ENCODE assay signal across 1 cellular context in the genomic region with DNA sequence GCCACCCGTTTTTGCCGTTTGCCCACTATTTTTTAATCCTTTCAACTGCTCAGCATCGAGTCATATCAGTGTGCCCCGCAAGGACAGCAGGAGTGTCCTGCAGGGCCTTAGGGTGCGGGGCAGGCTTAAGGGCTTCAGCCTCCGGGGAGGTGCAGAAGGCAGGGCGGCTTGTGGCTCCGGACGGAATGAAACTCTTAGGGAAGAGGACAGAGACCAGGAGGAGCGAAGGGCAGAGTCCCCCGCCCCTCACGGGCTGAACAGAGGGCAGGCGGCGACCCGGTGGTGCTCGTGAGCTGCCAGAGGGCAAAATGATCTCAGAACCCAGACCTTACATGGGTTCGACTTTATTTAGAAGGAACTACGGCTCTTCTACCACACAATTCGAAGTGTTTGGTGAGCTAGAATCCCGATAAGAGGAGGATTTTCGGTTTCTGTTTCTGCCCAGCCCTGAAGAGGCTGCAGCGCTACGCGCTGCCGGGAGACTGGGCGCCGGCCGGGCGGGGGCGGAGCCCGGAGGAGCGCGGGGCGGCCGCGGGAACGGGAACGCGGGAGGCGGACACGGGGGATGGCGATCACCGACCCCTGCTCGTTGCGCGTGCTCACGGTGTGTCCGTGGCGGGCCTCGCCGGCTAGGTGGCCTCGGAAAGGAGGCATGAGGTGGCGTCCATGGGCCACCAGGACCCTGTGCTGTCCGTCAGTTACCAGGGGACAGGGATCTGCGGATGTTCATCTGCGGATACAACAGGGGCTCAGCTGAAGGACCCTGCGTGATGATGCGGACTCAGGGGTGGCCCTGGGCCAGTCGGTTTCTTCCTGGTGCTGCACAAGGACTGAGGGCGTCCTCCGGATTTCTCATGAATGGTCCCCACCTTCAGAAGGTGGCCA.
TF ChIP-seq lines count a peak whose summit lies in the region.

No MANE protein-coding gene starts in this region.

TF ChIP-seq in HepG2, 621 proteins besides CTCF, POLR2A, EP300 and RAD21 (continued from another document and continues in another):
- TF ChIP-seq, protein P1, sequence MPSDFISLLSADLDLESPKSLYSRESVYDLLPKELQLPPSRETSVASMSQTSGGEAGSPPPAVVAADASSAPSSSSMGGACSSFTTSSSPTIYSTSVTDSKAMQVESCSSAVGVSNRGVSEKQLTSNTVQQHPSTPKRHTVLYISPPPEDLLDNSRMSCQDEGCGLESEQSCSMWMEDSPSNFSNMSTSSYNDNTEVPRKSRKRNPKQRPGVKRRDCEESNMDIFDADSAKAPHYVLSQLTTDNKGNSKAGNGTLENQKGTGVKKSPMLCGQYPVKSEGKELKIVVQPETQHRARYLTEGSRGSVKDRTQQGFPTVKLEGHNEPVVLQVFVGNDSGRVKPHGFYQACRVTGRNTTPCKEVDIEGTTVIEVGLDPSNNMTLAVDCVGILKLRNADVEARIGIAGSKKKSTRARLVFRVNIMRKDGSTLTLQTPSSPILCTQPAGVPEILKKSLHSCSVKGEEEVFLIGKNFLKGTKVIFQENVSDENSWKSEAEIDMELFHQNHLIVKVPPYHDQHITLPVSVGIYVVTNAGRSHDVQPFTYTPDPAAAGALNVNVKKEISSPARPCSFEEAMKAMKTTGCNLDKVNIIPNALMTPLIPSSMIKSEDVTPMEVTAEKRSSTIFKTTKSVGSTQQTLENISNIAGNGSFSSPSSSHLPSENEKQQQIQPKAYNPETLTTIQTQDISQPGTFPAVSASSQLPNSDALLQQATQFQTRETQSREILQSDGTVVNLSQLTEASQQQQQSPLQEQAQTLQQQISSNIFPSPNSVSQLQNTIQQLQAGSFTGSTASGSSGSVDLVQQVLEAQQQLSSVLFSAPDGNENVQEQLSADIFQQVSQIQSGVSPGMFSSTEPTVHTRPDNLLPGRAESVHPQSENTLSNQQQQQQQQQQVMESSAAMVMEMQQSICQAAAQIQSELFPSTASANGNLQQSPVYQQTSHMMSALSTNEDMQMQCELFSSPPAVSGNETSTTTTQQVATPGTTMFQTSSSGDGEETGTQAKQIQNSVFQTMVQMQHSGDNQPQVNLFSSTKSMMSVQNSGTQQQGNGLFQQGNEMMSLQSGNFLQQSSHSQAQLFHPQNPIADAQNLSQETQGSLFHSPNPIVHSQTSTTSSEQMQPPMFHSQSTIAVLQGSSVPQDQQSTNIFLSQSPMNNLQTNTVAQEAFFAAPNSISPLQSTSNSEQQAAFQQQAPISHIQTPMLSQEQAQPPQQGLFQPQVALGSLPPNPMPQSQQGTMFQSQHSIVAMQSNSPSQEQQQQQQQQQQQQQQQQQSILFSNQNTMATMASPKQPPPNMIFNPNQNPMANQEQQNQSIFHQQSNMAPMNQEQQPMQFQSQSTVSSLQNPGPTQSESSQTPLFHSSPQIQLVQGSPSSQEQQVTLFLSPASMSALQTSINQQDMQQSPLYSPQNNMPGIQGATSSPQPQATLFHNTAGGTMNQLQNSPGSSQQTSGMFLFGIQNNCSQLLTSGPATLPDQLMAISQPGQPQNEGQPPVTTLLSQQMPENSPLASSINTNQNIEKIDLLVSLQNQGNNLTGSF (CRISPR knock-in tag; IDR thresholded peaks at IDR 0.05), result peak; percentile 41; the same call in 1 of the 2 replicates
- TF ChIP-seq CSRNP1 (CRISPR knock-in tag; IDR thresholded peaks at IDR 0.05) (no peak), NR2C2 (CRISPR knock-in tag; IDR thresholded peaks at IDR 0.05; ENCODE audit: borderline replicate concordance) (peak; percentile 63), ZBTB8A (CRISPR knock-in tag; IDR thresholded peaks at IDR 0.05; ENCODE audit: borderline replicate concordance, low read depth) (no peak), GLI4 (CRISPR knock-in tag; IDR thresholded peaks at IDR 0.05; ENCODE audit: borderline replicate concordance) (no peak), ATF1 (CRISPR knock-in tag; IDR thresholded peaks at IDR 0.05) (no peak), HIVEP1 (CRISPR knock-in tag; IDR thresholded peaks at IDR 0.05) (0 out of 2 replicates have a peak, but pooled peaks have one; percentile 49), ZNF205 (CRISPR knock-in tag; IDR thresholded peaks at IDR 0.05) (0 out of 2 replicates have a peak, but pooled peaks have one; percentile 18), RBM22 (optimal IDR thresholded peaks at IDR 0.05; ENCODE audit: low read length) (no peak), ZNF580 (CRISPR knock-in tag; IDR thresholded peaks at IDR 0.05; ENCODE audit: borderline replicate concordance, low read depth) (no peak; the same call in 1 of the 2 replicates), HDAC2 (CRISPR knock-in tag; IDR thresholded peaks at IDR 0.05) (0 out of 2 replicates have a peak, but pooled peaks have one; percentile 44), ZNF674 (CRISPR knock-in tag; IDR thresholded peaks at IDR 0.05; ENCODE audit: low read depth) (no peak), NFYC (CRISPR knock-in tag; IDR thresholded peaks at IDR 0.05) (0 out of 2 replicates have a peak, but pooled peaks have one; percentile 10), ZNF274 (CRISPR knock-in tag; IDR thresholded peaks at IDR 0.05) (peak; percentile 40), MTA1 (CRISPR knock-in tag; IDR thresholded peaks at IDR 0.05; ENCODE audit: borderline replicate concordance) (peak; percentile 62; the same call in 1 of the 2 replicates), NPAS2 (CRISPR knock-in tag; IDR thresholded peaks at IDR 0.05; ENCODE audit: borderline replicate concordance) (no peak), ZNF362 (CRISPR knock-in tag; IDR thresholded peaks at IDR 0.05; ENCODE audit: borderline replicate concordance) (no peak), ZNF24 (IDR thresholded peaks at IDR 0.05) (no peak), LCORL (IDR thresholded peaks at IDR 0.05) (no peak), LCORL (CRISPR knock-in tag; IDR thresholded peaks at IDR 0.05) (peak; percentile 45), ZNF276 (CRISPR knock-in tag; IDR thresholded peaks at IDR 0.05; ENCODE audit: low read depth) (0 out of 2 replicates have a peak, but pooled peaks have one; percentile 69), MBNL3 (CRISPR knock-in tag; conservative IDR thresholded peaks at IDR 0.05) (no peak), ZNF101 (CRISPR knock-in tag; IDR thresholded peaks at IDR 0.05; ENCODE audit: borderline replicate concordance, low read depth) (no peak), KLF6 (CRISPR knock-in tag; IDR thresholded peaks at IDR 0.05) (peak; percentile 72), RBAK (CRISPR knock-in tag; IDR thresholded peaks at IDR 0.05) (no peak), NFIC (IDR thresholded peaks at IDR 0.05; ENCODE audit: low read length) (no peak), SALL2 (CRISPR knock-in tag; IDR thresholded peaks at IDR 0.05) (no peak), ZNF530 (CRISPR knock-in tag; IDR thresholded peaks at IDR 0.05; ENCODE audit: low read depth) (0 out of 2 replicates have a peak, but pooled peaks have one; percentile 71), ZNF879 (CRISPR knock-in tag; IDR thresholded peaks at IDR 0.05) (0 out of 2 replicates have a peak, but pooled peaks have one; percentile 87), ZNF234 (CRISPR knock-in tag; conservative IDR thresholded peaks at IDR 0.05) (no peak), CBX1 (IDR thresholded peaks at IDR 0.05; ENCODE audit: low read depth) (no peak), NR2F2 (IDR thresholded peaks at IDR 0.05; ENCODE audit: borderline replicate concordance, low read depth) (no peak), KDM5B (CRISPR knock-in tag; IDR thresholded peaks at IDR 0.05; ENCODE audit: borderline replicate concordance) (peak; percentile 95), ARNT (IDR thresholded peaks at IDR 0.05) (no peak), STAT5B (CRISPR knock-in tag; IDR thresholded peaks at IDR 0.05) (no peak), HHEX (CRISPR knock-in tag; IDR thresholded peaks at IDR 0.05) (no peak), NONO (IDR thresholded peaks at IDR 0.05) (no peak), NONO (CRISPR knock-in tag; conservative IDR thresholded peaks at IDR 0.05) (peak; percentile 39; the same call in 1 of the 2 replicates), REPIN1 (CRISPR knock-in tag; IDR thresholded peaks at IDR 0.05; ENCODE audit: borderline replicate concordance, low read depth) (no peak), ZNF782 (CRISPR knock-in tag; IDR thresholded peaks at IDR 0.05; ENCODE audit: borderline replicate concordance) (peak; percentile 97), ZNF576 (CRISPR knock-in tag; IDR thresholded peaks at IDR 0.05) (0 out of 2 replicates have a peak, but pooled peaks have one; percentile 63), ZFP37 (CRISPR knock-in tag; IDR thresholded peaks at IDR 0.05; ENCODE audit: borderline replicate concordance) (peak; percentile 43; the same call in 1 of the 2 replicates)
- TF ChIP-seq, protein P2, sequence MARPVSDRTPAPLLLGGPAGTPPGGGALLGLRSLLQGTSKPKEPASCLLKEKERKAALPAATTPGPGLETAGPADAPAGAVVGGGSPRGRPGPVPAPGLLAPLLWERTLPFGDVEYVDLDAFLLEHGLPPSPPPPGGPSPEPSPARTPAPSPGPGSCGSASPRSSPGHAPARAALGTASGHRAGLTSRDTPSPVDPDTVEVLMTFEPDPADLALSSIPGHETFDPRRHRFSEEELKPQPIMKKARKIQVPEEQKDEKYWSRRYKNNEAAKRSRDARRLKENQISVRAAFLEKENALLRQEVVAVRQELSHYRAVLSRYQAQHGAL (CRISPR knock-in tag; IDR thresholded peaks at IDR 0.05; ENCODE audit: not compliant biosample characterization), result no peak
- TF ChIP-seq, protein P3, sequence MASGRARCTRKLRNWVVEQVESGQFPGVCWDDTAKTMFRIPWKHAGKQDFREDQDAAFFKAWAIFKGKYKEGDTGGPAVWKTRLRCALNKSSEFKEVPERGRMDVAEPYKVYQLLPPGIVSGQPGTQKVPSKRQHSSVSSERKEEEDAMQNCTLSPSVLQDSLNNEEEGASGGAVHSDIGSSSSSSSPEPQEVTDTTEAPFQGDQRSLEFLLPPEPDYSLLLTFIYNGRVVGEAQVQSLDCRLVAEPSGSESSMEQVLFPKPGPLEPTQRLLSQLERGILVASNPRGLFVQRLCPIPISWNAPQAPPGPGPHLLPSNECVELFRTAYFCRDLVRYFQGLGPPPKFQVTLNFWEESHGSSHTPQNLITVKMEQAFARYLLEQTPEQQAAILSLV (CRISPR knock-in tag; IDR thresholded peaks at IDR 0.05; ENCODE audit: borderline replicate concordance), result peak; percentile 63; the same call in 1 of the 2 replicates
- TF ChIP-seq, protein P4, sequence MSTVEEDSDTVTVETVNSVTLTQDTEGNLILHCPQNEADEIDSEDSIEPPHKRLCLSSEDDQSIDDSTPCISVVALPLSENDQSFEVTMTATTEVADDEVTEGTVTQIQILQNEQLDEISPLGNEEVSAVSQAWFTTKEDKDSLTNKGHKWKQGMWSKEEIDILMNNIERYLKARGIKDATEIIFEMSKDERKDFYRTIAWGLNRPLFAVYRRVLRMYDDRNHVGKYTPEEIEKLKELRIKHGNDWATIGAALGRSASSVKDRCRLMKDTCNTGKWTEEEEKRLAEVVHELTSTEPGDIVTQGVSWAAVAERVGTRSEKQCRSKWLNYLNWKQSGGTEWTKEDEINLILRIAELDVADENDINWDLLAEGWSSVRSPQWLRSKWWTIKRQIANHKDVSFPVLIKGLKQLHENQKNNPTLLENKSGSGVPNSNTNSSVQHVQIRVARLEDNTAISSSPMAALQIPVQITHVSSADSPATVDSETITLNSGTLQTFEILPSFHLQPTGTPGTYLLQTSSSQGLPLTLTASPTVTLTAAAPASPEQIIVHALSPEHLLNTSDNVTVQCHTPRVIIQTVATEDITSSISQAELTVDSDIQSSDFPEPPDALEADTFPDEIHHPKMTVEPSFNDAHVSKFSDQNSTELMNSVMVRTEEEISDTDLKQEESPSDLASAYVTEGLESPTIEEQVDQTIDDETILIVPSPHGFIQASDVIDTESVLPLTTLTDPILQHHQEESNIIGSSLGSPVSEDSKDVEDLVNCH (CRISPR knock-in tag; IDR thresholded peaks at IDR 0.05), result no peak
